16 cellular contexts compared by ENCODE assay signal in genomic region chr13:98918771-98919170, GRCh38. TPM values are rescaled to one million over a fixed set of nuclear protein-coding genes. Genes with fewer than 3 reads are reported as not detected.
DNase-seq lines count a peak whose midpoint lies in the region; ATAC-seq and TF ChIP-seq lines count a peak whose summit lies in the region.
"Had no signal": no experiment of that assay in that cellular context is flagged by ENCODE, and none has a peak within 500 bp of the region (broad histone marks: within the 10 kb centered on the region; RNA-seq: fewer than 3 reads in every experiment).

No MANE protein-coding gene starts in this region.

- intact Hi-C loops in activated CD4-positive, alpha-beta T cell treated with anti-CD3 and anti-CD28 coated beads, Interleukin-2, amount 10 ng/mL, durations not matched to agents 24 days and 14 days (cut with micrococcal nuclease): loop anchor here (1.0 kb wide), 1 partner anchor 8 kb away; no protein-coding TSS in a partner anchor

- peak; percentile 63 for DNase-seq in activated CD4-positive, alpha-beta T cell treated with anti-CD3 and anti-CD28 coated beads, Interleukin-2, amount 10 ng/mL, durations not matched to agents 24 days and 14 days
- DNase-seq in activated CD4-positive, alpha-beta T cell treated with anti-CD3 and anti-CD28 coated beads for 4 hours: no peak
- DNase-seq in activated CD8-positive, alpha-beta T cell treated with anti-CD3 and anti-CD28 coated beads, Interleukin-2, amount 10 ng/mL, durations not matched to agents 7 days and 5 days: no peak
- DNase-seq in naive B cell (peak; percentile 2), foreskin fibroblast (no peak), NCI-H526 treated with DMSO at 0.1 percent for 48 hours (lab: John Stamatoyannopoulos, UW) (no peak), T1000 (lab: John Stamatoyannopoulos, UW) (no peak)
- DNase-seq: body of pancreas, hypothalamus, MM.1S, mucosa of descending colon, NCI-H2081 treated with DMSO at 0.1 percent for 48 hours, NCI-H748 treated with DMSO at 0.1 percent for 48 hours, pancreas, upper lobe of left lung had no signal

- H3K27ac Mint-ChIP-seq in activated CD4-positive, alpha-beta T cell treated with anti-CD3 and anti-CD28 coated beads, Interleukin-2, amount 10 ng/mL, durations not matched to agents 24 days and 14 days: peak overlapping the region; percentile 42
- peak overlapping the region; percentile 72 for H3K27ac Mint-ChIP-seq in activated CD8-positive, alpha-beta T cell treated with anti-CD3 and anti-CD28 coated beads, Interleukin-2, amount 10 ng/mL, durations not matched to agents 7 days and 5 days
- peak overlapping the region in 3 of 6 donors; percentile 29 to 78 (median 65) for H3K27ac Mint-ChIP-seq in naive B cell

- H3K4me2 ChIP-seq in Loucy (ENCODE audit: low read depth, low read length, poor library complexity, severe bottlenecking): peak overlapping the region; percentile 52

- no peak overlapping the region for H2AFZ ChIP-seq in Loucy (ENCODE audit: low read length)

- H3K4me3 Mint-ChIP-seq in activated CD4-positive, alpha-beta T cell treated with anti-CD3 and anti-CD28 coated beads, Interleukin-2, amount 10 ng/mL, durations not matched to agents 24 days and 14 days: no peak overlapping the region
- H3K4me3 Mint-ChIP-seq in activated CD8-positive, alpha-beta T cell treated with anti-CD3 and anti-CD28 coated beads, Interleukin-2, amount 10 ng/mL, durations not matched to agents 7 days and 5 days: no peak overlapping the region
- peak overlapping the region in 3 of 8 donors; percentile 4 to 68 (median 23) for H3K4me3 Mint-ChIP-seq in naive B cell

- H3K4me3 ChIP-seq in Loucy (ENCODE audit: low read length, poor library complexity, severe bottlenecking): no peak overlapping the region
- H3K4me3 ChIP-seq in foreskin fibroblast (ENCODE audit: low read depth in 1 of 2, low read length in 2 of 2): no peak overlapping the region
- H3K4me3 ChIP-seq: body of pancreas, mucosa of descending colon, pancreas, upper lobe of left lung had no signal

- POLR2A ChIA-PET in activated CD8-positive, alpha-beta T cell treated with anti-CD3 and anti-CD28 coated beads, Interleukin-2, amount 10 ng/mL, durations not matched to agents 7 days and 5 days (lab: Charles Lee): no interaction called here

- no peaks in the 10 kb centered on the region for H4K20me1 ChIP-seq in Loucy (ENCODE audit: insufficient read depth, low read length, poor library complexity, severe bottlenecking)

- CTCF ChIA-PET in activated CD8-positive, alpha-beta T cell treated with anti-CD3 and anti-CD28 coated beads, Interleukin-2, amount 10 ng/mL, durations not matched to agents 7 days and 5 days (lab: Charles Lee): no interaction called here

- H3K9ac ChIP-seq in Loucy (ENCODE audit: low read depth, low read length, poor library complexity, severe bottlenecking): no peak overlapping the region

- H3K9me3 ChIP-seq in Loucy (ENCODE audit: insufficient read depth, low read depth, low read length): no peaks in the 10 kb centered on the region
- H3K9me3 ChIP-seq: body of pancreas, mucosa of descending colon, pancreas, upper lobe of left lung had no signal

- H3K9me3 Mint-ChIP-seq in activated CD4-positive, alpha-beta T cell treated with anti-CD3 and anti-CD28 coated beads, Interleukin-2, amount 10 ng/mL, durations not matched to agents 24 days and 14 days: no peaks in the 10 kb centered on the region
- no peaks in the 10 kb centered on the region for H3K9me3 Mint-ChIP-seq in activated CD8-positive, alpha-beta T cell treated with anti-CD3 and anti-CD28 coated beads, Interleukin-2, amount 10 ng/mL, durations not matched to agents 7 days and 5 days (ENCODE audit: insufficient read depth)
- peaks cover 0 to 4% (median 0%) of the 10 kb centered on the region in 7 donors for H3K9me3 Mint-ChIP-seq in naive B cell

- no peaks in the 10 kb centered on the region for H3K27me3 Mint-ChIP-seq in activated CD4-positive, alpha-beta T cell treated with anti-CD3 and anti-CD28 coated beads, Interleukin-2, amount 10 ng/mL, durations not matched to agents 24 days and 14 days
- no peaks in the 10 kb centered on the region for H3K27me3 Mint-ChIP-seq in activated CD8-positive, alpha-beta T cell treated with anti-CD3 and anti-CD28 coated beads, Interleukin-2, amount 10 ng/mL, durations not matched to agents 7 days and 5 days (ENCODE audit: low read depth)
- H3K27me3 Mint-ChIP-seq in naive B cell: no peaks in the 10 kb centered on the region

- H3K36me3 Mint-ChIP-seq in activated CD4-positive, alpha-beta T cell treated with anti-CD3 and anti-CD28 coated beads, Interleukin-2, amount 10 ng/mL, durations not matched to agents 24 days and 14 days (ENCODE audit: low read depth): peaks cover 63% of the 10 kb centered on the region
- peaks cover 65% of the 10 kb centered on the region for H3K36me3 Mint-ChIP-seq in activated CD8-positive, alpha-beta T cell treated with anti-CD3 and anti-CD28 coated beads, Interleukin-2, amount 10 ng/mL, durations not matched to agents 7 days and 5 days (ENCODE audit: low read depth)
- H3K36me3 Mint-ChIP-seq in naive B cell: peaks cover 28 to 39% of the 10 kb centered on the region in 2 donors

- peaks cover 33% of the 10 kb centered on the region for H3K4me1 Mint-ChIP-seq in activated CD4-positive, alpha-beta T cell treated with anti-CD3 and anti-CD28 coated beads, Interleukin-2, amount 10 ng/mL, durations not matched to agents 24 days and 14 days
- H3K4me1 Mint-ChIP-seq in activated CD8-positive, alpha-beta T cell treated with anti-CD3 and anti-CD28 coated beads, Interleukin-2, amount 10 ng/mL, durations not matched to agents 7 days and 5 days (ENCODE audit: low read depth): peaks cover 24% of the 10 kb centered on the region
- H3K4me1 Mint-ChIP-seq in naive B cell: peaks cover 11 to 17% (median 15%) of the 10 kb centered on the region in 3 donors

- H3K4me1 ChIP-seq in Loucy (ENCODE audit: insufficient read depth, low read length, poor library complexity, severe bottlenecking): peaks cover 6% of the 10 kb centered on the region
- H3K4me1 ChIP-seq: body of pancreas had no signal

- no peaks in the 10 kb centered on the region for H3K79me2 ChIP-seq in Loucy (ENCODE audit: insufficient read depth, low read length)

- H3K9me2 ChIP-seq in Loucy (replicated peaks; ENCODE audit: low read depth, low read length): no peaks in the 10 kb centered on the region

- H3K27me3 ChIP-seq in Loucy (ENCODE audit: insufficient read depth, low read length, poor library complexity, severe bottlenecking): no peaks in the 10 kb centered on the region
- H3K27me3 ChIP-seq: body of pancreas, pancreas, upper lobe of left lung had no signal

- no peaks in the 10 kb centered on the region for H3F3A ChIP-seq in Loucy (ENCODE audit: low read depth)

- H3K36me3 ChIP-seq in Loucy (ENCODE audit: insufficient read depth, low read length): no peaks in the 10 kb centered on the region; the same call in 1 of the 2 replicates
- H3K36me3 ChIP-seq: pancreas had no signal

- no peak for TF ChIP-seq CTCF in Loucy (conservative IDR thresholded peaks at IDR 0.05; ENCODE audit: low read length)
- no peak for TF ChIP-seq CTCF in foreskin fibroblast (IDR thresholded peaks at IDR 0.05; ENCODE audit: low read depth, low read length)

- peak; percentile 47 for ATAC-seq in activated CD8-positive, alpha-beta T cell treated with anti-CD3 and anti-CD28 coated beads, Interleukin-2, amount 10 ng/mL, durations not matched to agents 7 days and 5 days
- ATAC-seq in naive B cell (ENCODE audit: low read depth in 2 of 2): peak; percentile 51 to 61
- ATAC-seq: body of pancreas, mucosa of descending colon, pancreas had no signal

RNA-seq across cellular contexts. Expression of gene DOCK9, which starts 59.1 kb away (rescaled TPM):
- total RNA-seq in activated CD4-positive, alpha-beta T cell treated with anti-CD3 and anti-CD28 coated beads, Interleukin-2, amount 10 ng/mL, durations not matched to agents 24 days and 14 days: 42.2 and 43.5 TPM in 2 replicates
- 100 to 1,000 TPM in 1 of 2 experiments, 10 to 100 TPM in 1; 92.4 to 100 TPM for total RNA-seq in activated CD8-positive, alpha-beta T cell treated with anti-CD3 and anti-CD28 coated beads, Interleukin-2, amount 10 ng/mL, durations not matched to agents 7 days and 5 days
- 1 to 10 TPM in 4 of 6 donors, under 1 TPM in 1, not detected in 1; 0.98 to 5.2 (median 2.3) TPM for polyA plus RNA-seq in naive B cell (ENCODE audit: low read depth in 6 of 6)

Comparison
In these comparisons a context has a peak if more than half of its experiments do, and no peak if none do; other contexts are left out.
1. DNase-seq: peak in activated CD4-positive, alpha-beta T cell treated with anti-CD3 and anti-CD28 coated beads, Interleukin-2, amount 10 ng/mL, durations not matched to agents 24 days and 14 days (single experiment) and naive B cell (single experiment); none in activated CD4-positive, alpha-beta T cell treated with anti-CD3 and anti-CD28 coated beads for 4 hours (0 of 2), activated CD8-positive, alpha-beta T cell treated with anti-CD3 and anti-CD28 coated beads, Interleukin-2, amount 10 ng/mL, durations not matched to agents 7 days and 5 days (single experiment), foreskin fibroblast (0 of 2), NCI-H526 treated with DMSO at 0.1 percent for 48 hours (single experiment) and T1000 (single experiment).